ENCODE assay signal across 1 cellular context in the genomic region with DNA sequence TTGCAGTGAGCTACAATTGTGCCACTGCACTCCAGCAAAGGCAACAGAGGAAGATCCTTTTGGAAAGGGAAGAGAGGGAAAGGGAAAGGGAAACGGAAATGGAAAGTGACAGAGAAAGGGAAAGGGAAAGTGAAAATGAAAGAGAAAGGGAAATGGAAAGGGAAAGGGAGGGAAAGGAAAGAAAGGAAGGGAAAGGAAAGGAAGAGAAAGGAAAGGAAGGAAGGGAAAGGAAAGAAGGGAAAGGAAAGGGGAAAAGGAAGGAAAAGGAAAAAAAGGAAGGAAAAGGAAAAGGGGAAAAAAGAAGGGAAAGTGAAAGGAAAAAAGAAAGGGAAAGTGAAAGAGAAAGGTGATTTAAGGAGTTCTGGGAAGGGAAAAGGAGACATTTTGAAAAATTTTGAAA.
TF ChIP-seq lines count a peak whose summit lies in the region.

No MANE protein-coding gene starts in this region.

TF ChIP-seq in K562, 482 proteins besides CTCF, POLR2A, EP300 and RAD21 (continued from another document and continues in another):
- TF ChIP-seq, protein P1, sequence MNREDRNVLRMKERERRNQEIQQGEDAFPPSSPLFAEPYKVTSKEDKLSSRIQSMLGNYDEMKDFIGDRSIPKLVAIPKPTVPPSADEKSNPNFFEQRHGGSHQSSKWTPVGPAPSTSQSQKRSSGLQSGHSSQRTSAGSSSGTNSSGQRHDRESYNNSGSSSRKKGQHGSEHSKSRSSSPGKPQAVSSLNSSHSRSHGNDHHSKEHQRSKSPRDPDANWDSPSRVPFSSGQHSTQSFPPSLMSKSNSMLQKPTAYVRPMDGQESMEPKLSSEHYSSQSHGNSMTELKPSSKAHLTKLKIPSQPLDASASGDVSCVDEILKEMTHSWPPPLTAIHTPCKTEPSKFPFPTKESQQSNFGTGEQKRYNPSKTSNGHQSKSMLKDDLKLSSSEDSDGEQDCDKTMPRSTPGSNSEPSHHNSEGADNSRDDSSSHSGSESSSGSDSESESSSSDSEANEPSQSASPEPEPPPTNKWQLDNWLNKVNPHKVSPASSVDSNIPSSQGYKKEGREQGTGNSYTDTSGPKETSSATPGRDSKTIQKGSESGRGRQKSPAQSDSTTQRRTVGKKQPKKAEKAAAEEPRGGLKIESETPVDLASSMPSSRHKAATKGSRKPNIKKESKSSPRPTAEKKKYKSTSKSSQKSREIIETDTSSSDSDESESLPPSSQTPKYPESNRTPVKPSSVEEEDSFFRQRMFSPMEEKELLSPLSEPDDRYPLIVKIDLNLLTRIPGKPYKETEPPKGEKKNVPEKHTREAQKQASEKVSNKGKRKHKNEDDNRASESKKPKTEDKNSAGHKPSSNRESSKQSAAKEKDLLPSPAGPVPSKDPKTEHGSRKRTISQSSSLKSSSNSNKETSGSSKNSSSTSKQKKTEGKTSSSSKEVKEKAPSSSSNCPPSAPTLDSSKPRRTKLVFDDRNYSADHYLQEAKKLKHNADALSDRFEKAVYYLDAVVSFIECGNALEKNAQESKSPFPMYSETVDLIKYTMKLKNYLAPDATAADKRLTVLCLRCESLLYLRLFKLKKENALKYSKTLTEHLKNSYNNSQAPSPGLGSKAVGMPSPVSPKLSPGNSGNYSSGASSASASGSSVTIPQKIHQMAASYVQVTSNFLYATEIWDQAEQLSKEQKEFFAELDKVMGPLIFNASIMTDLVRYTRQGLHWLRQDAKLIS (CRISPR knock-in tag; IDR thresholded peaks at IDR 0.05), result no peak
- no peak for TF ChIP-seq ZNF224 (CRISPR knock-in tag; IDR thresholded peaks at IDR 0.05)
- TF ChIP-seq HNRNPL (IDR thresholded peaks at IDR 0.05; ENCODE audit: low read depth, low read length), result no peak
- no peak for TF ChIP-seq POLR2H (tag; IDR thresholded peaks at IDR 0.05; ENCODE audit: low read depth)
- 0 out of 2 replicates have a peak, but pooled peaks have one; percentile 28 for TF ChIP-seq ELF2 (CRISPR knock-in tag; IDR thresholded peaks at IDR 0.05)
- TF ChIP-seq FOXJ3 (CRISPR knock-in tag; IDR thresholded peaks at IDR 0.05), result no peak
- no peak for TF ChIP-seq ZBTB17 (CRISPR knock-in tag; IDR thresholded peaks at IDR 0.05)
- no peak for TF ChIP-seq SIN3B (IDR thresholded peaks at IDR 0.05; ENCODE audit: low read depth)
- TF ChIP-seq BCOR (IDR thresholded peaks at IDR 0.05), result peak; percentile 85
- TF ChIP-seq MECOM (CRISPR knock-in tag; IDR thresholded peaks at IDR 0.05), result no peak
- TF ChIP-seq, protein P2, sequence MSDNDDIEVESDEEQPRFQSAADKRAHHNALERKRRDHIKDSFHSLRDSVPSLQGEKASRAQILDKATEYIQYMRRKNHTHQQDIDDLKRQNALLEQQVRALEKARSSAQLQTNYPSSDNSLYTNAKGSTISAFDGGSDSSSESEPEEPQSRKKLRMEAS (CRISPR knock-in tag; IDR thresholded peaks at IDR 0.05), result no peak
- TF ChIP-seq, protein P3, sequence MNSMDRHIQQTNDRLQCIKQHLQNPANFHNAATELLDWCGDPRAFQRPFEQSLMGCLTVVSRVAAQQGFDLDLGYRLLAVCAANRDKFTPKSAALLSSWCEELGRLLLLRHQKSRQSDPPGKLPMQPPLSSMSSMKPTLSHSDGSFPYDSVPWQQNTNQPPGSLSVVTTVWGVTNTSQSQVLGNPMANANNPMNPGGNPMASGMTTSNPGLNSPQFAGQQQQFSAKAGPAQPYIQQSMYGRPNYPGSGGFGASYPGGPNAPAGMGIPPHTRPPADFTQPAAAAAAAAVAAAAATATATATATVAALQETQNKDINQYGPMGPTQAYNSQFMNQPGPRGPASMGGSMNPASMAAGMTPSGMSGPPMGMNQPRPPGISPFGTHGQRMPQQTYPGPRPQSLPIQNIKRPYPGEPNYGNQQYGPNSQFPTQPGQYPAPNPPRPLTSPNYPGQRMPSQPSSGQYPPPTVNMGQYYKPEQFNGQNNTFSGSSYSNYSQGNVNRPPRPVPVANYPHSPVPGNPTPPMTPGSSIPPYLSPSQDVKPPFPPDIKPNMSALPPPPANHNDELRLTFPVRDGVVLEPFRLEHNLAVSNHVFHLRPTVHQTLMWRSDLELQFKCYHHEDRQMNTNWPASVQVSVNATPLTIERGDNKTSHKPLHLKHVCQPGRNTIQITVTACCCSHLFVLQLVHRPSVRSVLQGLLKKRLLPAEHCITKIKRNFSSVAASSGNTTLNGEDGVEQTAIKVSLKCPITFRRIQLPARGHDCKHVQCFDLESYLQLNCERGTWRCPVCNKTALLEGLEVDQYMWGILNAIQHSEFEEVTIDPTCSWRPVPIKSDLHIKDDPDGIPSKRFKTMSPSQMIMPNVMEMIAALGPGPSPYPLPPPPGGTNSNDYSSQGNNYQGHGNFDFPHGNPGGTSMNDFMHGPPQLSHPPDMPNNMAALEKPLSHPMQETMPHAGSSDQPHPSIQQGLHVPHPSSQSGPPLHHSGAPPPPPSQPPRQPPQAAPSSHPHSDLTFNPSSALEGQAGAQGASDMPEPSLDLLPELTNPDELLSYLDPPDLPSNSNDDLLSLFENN (IDR thresholded peaks at IDR 0.05; ENCODE audit: low read depth in 2 of 2, low read length in 2 of 2), result no peak
- no peak for TF ChIP-seq FOXA3 (CRISPR knock-in tag; conservative IDR thresholded peaks at IDR 0.05 in 1 of 2, IDR thresholded peaks at IDR 0.05 in 1 of 2)
- no peak for TF ChIP-seq CBX3 (IDR thresholded peaks at IDR 0.05; ENCODE audit: borderline replicate concordance in 1 of 2, low read length in 2 of 2)
- TF ChIP-seq ZNF583 (CRISPR knock-in tag; IDR thresholded peaks at IDR 0.05), result 0 out of 2 replicates have a peak, but pooled peaks have one; percentile 39
- no peak for TF ChIP-seq FOXP1 (CRISPR knock-in tag; IDR thresholded peaks at IDR 0.05)
- peak; percentile 96 for TF ChIP-seq BRD9 (IDR thresholded peaks at IDR 0.05; ENCODE audit: low read depth, partially characterized antibody)
- TF ChIP-seq, protein P4, sequence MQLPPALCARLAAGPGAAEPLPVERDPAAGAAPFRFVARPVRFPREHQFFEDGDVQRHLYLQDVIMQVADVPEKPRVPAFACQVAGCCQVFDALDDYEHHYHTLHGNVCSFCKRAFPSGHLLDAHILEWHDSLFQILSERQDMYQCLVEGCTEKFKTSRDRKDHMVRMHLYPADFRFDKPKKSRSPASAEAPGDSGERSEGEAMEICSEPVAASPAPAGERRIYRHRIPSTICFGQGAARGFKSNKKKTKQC (CRISPR knock-in tag; IDR thresholded peaks at IDR 0.05), result no peak
- no peak for TF ChIP-seq FOXJ2 (tag; IDR thresholded peaks at IDR 0.05)
- TF ChIP-seq, protein P5, sequence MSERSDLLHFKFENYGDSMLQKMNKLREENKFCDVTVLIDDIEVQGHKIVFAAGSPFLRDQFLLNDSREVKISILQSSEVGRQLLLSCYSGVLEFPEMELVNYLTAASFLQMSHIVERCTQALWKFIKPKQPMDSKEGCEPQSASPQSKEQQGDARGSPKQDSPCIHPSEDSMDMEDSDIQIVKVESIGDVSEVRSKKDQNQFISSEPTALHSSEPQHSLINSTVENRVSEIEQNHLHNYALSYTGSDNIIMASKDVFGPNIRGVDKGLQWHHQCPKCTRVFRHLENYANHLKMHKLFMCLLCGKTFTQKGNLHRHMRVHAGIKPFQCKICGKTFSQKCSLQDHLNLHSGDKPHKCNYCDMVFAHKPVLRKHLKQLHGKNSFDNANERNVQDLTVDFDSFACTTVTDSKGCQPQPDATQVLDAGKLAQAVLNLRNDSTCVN (CRISPR knock-in tag; IDR thresholded peaks at IDR 0.05), result peak; percentile 99
- TF ChIP-seq ZNF324 (CRISPR knock-in tag; IDR thresholded peaks at IDR 0.05), result no peak
- TF ChIP-seq TAF7 (tag; IDR thresholded peaks at IDR 0.05), result peak; percentile 21
- TF ChIP-seq RFX5 (IDR thresholded peaks at IDR 0.05; ENCODE audit: low read depth, low read length), result no peak
- TF ChIP-seq, protein P6, sequence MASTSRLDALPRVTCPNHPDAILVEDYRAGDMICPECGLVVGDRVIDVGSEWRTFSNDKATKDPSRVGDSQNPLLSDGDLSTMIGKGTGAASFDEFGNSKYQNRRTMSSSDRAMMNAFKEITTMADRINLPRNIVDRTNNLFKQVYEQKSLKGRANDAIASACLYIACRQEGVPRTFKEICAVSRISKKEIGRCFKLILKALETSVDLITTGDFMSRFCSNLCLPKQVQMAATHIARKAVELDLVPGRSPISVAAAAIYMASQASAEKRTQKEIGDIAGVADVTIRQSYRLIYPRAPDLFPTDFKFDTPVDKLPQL (IDR thresholded peaks at IDR 0.05; ENCODE audit: extremely low read depth, insufficient read length), result no peak
- no peak for TF ChIP-seq ZNF707 (CRISPR knock-in tag; conservative IDR thresholded peaks at IDR 0.05)
- no peak for TF ChIP-seq MYC (IDR thresholded peaks at IDR 0.05; ENCODE audit: low read depth, low read length)
- TF ChIP-seq MYC (CRISPR knock-in tag; IDR thresholded peaks at IDR 0.05; ENCODE audit: borderline replicate concordance, low read depth), result no peak
- no peak for TF ChIP-seq SMAD4 (CRISPR knock-in tag; conservative IDR thresholded peaks at IDR 0.05)
- peak; percentile 90 for TF ChIP-seq DIDO1 (tag; IDR thresholded peaks at IDR 0.05; ENCODE audit: low read depth)
- peak; percentile 85 for TF ChIP-seq PHF20 (IDR thresholded peaks at IDR 0.05; ENCODE audit: partially characterized antibody)
- peak; percentile 90 for TF ChIP-seq ARHGAP35 (IDR thresholded peaks at IDR 0.05; ENCODE audit: partially characterized antibody)
- TF ChIP-seq BRCA1 (IDR thresholded peaks at IDR 0.05), result no peak
- no peak for TF ChIP-seq BRCA1 (CRISPR knock-in tag; IDR thresholded peaks at IDR 0.05)
- TF ChIP-seq JUNB (CRISPR knock-in tag; conservative IDR thresholded peaks at IDR 0.05), result no peak
- no peak for TF ChIP-seq TEAD1 (CRISPR knock-in tag; IDR thresholded peaks at IDR 0.05)
- TF ChIP-seq ZNF253 (CRISPR knock-in tag; conservative IDR thresholded peaks at IDR 0.05), result no peak
- TF ChIP-seq, protein P7, sequence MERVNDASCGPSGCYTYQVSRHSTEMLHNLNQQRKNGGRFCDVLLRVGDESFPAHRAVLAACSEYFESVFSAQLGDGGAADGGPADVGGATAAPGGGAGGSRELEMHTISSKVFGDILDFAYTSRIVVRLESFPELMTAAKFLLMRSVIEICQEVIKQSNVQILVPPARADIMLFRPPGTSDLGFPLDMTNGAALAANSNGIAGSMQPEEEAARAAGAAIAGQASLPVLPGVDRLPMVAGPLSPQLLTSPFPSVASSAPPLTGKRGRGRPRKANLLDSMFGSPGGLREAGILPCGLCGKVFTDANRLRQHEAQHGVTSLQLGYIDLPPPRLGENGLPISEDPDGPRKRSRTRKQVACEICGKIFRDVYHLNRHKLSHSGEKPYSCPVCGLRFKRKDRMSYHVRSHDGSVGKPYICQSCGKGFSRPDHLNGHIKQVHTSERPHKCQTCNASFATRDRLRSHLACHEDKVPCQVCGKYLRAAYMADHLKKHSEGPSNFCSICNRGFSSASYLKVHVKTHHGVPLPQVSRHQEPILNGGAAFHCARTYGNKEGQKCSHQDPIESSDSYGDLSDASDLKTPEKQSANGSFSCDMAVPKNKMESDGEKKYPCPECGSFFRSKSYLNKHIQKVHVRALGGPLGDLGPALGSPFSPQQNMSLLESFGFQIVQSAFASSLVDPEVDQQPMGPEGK (CRISPR knock-in tag; IDR thresholded peaks at IDR 0.05; ENCODE audit: borderline replicate concordance), result no peak
- no peak for TF ChIP-seq ZNF785 (CRISPR knock-in tag; IDR thresholded peaks at IDR 0.05)
- TF ChIP-seq RBM17 (IDR thresholded peaks at IDR 0.05; ENCODE audit: borderline replicate concordance, low read depth, low read length), result no peak
- no peak for TF ChIP-seq ESRRA (IDR thresholded peaks at IDR 0.05; ENCODE audit: borderline replicate concordance, low read depth)
- TF ChIP-seq ZNF239 (CRISPR knock-in tag; IDR thresholded peaks at IDR 0.05), result no peak
- peak; percentile 93 for TF ChIP-seq ARID2 (IDR thresholded peaks at IDR 0.05)
- no peak for TF ChIP-seq GATAD2B (IDR thresholded peaks at IDR 0.05; ENCODE audit: borderline replicate concordance)
- no peak for TF ChIP-seq HMGN3 (IDR thresholded peaks at IDR 0.05; ENCODE audit: borderline replicate concordance, extremely low read depth, insufficient read length, low read depth, low read length)
- TF ChIP-seq, protein P8, sequence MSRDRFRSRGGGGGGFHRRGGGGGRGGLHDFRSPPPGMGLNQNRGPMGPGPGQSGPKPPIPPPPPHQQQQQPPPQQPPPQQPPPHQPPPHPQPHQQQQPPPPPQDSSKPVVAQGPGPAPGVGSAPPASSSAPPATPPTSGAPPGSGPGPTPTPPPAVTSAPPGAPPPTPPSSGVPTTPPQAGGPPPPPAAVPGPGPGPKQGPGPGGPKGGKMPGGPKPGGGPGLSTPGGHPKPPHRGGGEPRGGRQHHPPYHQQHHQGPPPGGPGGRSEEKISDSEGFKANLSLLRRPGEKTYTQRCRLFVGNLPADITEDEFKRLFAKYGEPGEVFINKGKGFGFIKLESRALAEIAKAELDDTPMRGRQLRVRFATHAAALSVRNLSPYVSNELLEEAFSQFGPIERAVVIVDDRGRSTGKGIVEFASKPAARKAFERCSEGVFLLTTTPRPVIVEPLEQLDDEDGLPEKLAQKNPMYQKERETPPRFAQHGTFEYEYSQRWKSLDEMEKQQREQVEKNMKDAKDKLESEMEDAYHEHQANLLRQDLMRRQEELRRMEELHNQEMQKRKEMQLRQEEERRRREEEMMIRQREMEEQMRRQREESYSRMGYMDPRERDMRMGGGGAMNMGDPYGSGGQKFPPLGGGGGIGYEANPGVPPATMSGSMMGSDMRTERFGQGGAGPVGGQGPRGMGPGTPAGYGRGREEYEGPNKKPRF (IDR thresholded peaks at IDR 0.05; ENCODE audit: low read depth, low read length), result no peak
- TF ChIP-seq HNRNPUL1 (IDR thresholded peaks at IDR 0.05; ENCODE audit: low read length), result no peak
- no peak for TF ChIP-seq FOXA1 (IDR thresholded peaks at IDR 0.05; ENCODE audit: borderline replicate concordance)
- no peak for TF ChIP-seq ESRRB (CRISPR knock-in tag; IDR thresholded peaks at IDR 0.05; ENCODE audit: borderline replicate concordance)
- TF ChIP-seq, protein P9, sequence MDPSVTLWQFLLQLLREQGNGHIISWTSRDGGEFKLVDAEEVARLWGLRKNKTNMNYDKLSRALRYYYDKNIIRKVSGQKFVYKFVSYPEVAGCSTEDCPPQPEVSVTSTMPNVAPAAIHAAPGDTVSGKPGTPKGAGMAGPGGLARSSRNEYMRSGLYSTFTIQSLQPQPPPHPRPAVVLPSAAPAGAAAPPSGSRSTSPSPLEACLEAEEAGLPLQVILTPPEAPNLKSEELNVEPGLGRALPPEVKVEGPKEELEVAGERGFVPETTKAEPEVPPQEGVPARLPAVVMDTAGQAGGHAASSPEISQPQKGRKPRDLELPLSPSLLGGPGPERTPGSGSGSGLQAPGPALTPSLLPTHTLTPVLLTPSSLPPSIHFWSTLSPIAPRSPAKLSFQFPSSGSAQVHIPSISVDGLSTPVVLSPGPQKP (CRISPR knock-in tag; IDR thresholded peaks at IDR 0.05), result no peak
- no peak for TF ChIP-seq SLC30A9 (CRISPR knock-in tag; IDR thresholded peaks at IDR 0.05)
- no peak for TF ChIP-seq RBFOX2 (IDR thresholded peaks at IDR 0.05; ENCODE audit: low read depth, low read length)
- TF ChIP-seq, protein P10, sequence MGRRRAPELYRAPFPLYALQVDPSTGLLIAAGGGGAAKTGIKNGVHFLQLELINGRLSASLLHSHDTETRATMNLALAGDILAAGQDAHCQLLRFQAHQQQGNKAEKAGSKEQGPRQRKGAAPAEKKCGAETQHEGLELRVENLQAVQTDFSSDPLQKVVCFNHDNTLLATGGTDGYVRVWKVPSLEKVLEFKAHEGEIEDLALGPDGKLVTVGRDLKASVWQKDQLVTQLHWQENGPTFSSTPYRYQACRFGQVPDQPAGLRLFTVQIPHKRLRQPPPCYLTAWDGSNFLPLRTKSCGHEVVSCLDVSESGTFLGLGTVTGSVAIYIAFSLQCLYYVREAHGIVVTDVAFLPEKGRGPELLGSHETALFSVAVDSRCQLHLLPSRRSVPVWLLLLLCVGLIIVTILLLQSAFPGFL (CRISPR knock-in tag; IDR thresholded peaks at IDR 0.05), result 0 out of 2 replicates have a peak, but pooled peaks have one; percentile 22
- no peak for TF ChIP-seq CHCHD3 (CRISPR knock-in tag; IDR thresholded peaks at IDR 0.05)
- TF ChIP-seq RBM25 (IDR thresholded peaks at IDR 0.05; ENCODE audit: low read depth, low read length, severe bottlenecking), result no peak
- TF ChIP-seq MTA2 (IDR thresholded peaks at IDR 0.05; ENCODE audit: low read depth), result peak; percentile 84
